In genomic region chr20:46022411-46023147, GRCh38 we compare ENCODE assay signal across 9 cellular contexts. TPM values are rescaled to one million over a fixed set of nuclear protein-coding genes. Genes with fewer than 3 reads are reported as not detected.
DNase-seq lines count a peak whose midpoint lies in the region; ATAC-seq and TF ChIP-seq lines count a peak whose summit lies in the region.
"Had no signal": no experiment of that assay in that cellular context is flagged by ENCODE, and none has a peak within 500 bp of the region (broad histone marks: within the 10 kb centered on the region; RNA-seq: fewer than 3 reads in every experiment).

No MANE protein-coding gene starts in this region.

- intact Hi-C loops in left ventricle myocardium superior (cut with micrococcal nuclease) (no loop called here), gastrocnemius medialis (cut with DNase I; ENCODE audit: low total_unique reads) (loop anchor here (2.0 kb wide), 2 partner anchors 66 to 152 kb away; partner anchors contain the start of gene NCOA5)

- H3K9me3 ChIP-seq in gastrocnemius medialis = no peaks in the 10 kb centered on the region

- H3K4me3 Mint-ChIP-seq in activated naive CD8-positive, alpha-beta T cell treated with anti-CD3 and anti-CD28 coated beads for 36 hours = peak overlapping the region; percentile 78

- H3K36me3 ChIP-seq in gastrocnemius medialis = no peaks in the 10 kb centered on the region

- peak; percentile 65 to 88 (median 81) for TF ChIP-seq CTCF in gastrocnemius medialis (IDR thresholded peaks at IDR 0.05 in 4 of 5, conservative IDR thresholded peaks at IDR 0.05 in 1 of 5)

- ATAC-seq in left ventricle myocardium superior (peak; percentile 63), gastrocnemius medialis (peak in 1 of 2 donors; percentile 20), GM19463 (IDR thresholded peaks at IDR 0.05; ENCODE audit: unreplicated experiment) (no peak), GM18505 (IDR thresholded peaks at IDR 0.05; ENCODE audit: unreplicated experiment) (no peak)

- peaks cover 10% of the 10 kb centered on the region for H3K4me1 Mint-ChIP-seq in activated naive CD8-positive, alpha-beta T cell treated with anti-CD3 and anti-CD28 coated beads for 36 hours

- TF ChIP-seq EP300 in Ishikawa (IDR thresholded peaks at IDR 0.05; ENCODE audit: borderline replicate concordance) = no peak

- H3K27ac ChIP-seq in gastrocnemius medialis = no peak overlapping the region

- in situ Hi-C loops in gastrocnemius medialis (cut with MboI; ENCODE audit: low sequenced_read_pairs in 4 of 4) = no loop called here

- TF ChIP-seq POLR2A in gastrocnemius medialis (IDR thresholded peaks at IDR 0.05) = no peak
- TF ChIP-seq POLR2A in GM18505 (IDR thresholded peaks at IDR 0.05; ENCODE audit: borderline replicate concordance, extremely low read depth, insufficient read depth, insufficient read length) = no peak

- DNase-seq in COR-L47 (lab: John Stamatoyannopoulos, UW) (peak; percentile 66), SW480 (ENCODE audit: low spot score) (peak; percentile 56), left ventricle myocardium superior (peak; percentile 74), gastrocnemius medialis (no peak)
- peak; percentile 80 for DNase-seq in activated naive CD8-positive, alpha-beta T cell treated with anti-CD3 and anti-CD28 coated beads for 36 hours

- H3K9me3 Mint-ChIP-seq in activated naive CD8-positive, alpha-beta T cell treated with anti-CD3 and anti-CD28 coated beads for 36 hours = no peaks in the 10 kb centered on the region

- peak overlapping the region in 1 of 4 donors; percentile 49 for H3K4me3 ChIP-seq in gastrocnemius medialis

- H3K27ac Mint-ChIP-seq in activated naive CD8-positive, alpha-beta T cell treated with anti-CD3 and anti-CD28 coated beads for 36 hours = no peak overlapping the region

- H3K27me3 ChIP-seq in gastrocnemius medialis = peaks cover 63 to 78% (median 68%) of the 10 kb centered on the region in 3 donors

- TF ChIP-seq RAD21 in Ishikawa (IDR thresholded peaks at IDR 0.05; ENCODE audit: low read depth) = peak; percentile 74

- H3K36me3 Mint-ChIP-seq in activated naive CD8-positive, alpha-beta T cell treated with anti-CD3 and anti-CD28 coated beads for 36 hours = no peaks in the 10 kb centered on the region

- H3K4me1 ChIP-seq in gastrocnemius medialis = peaks cover 4 to 13% of the 10 kb centered on the region in 2 donors

- H3K27me3 Mint-ChIP-seq in activated naive CD8-positive, alpha-beta T cell treated with anti-CD3 and anti-CD28 coated beads for 36 hours = peaks cover 61% of the 10 kb centered on the region

TF ChIP-seq in Ishikawa, 13 proteins besides CTCF, POLR2A, EP300 and RAD21:
- TF ChIP-seq YY1 (IDR thresholded peaks at IDR 0.05; ENCODE audit: low read depth) (no peak), TEAD4 (IDR thresholded peaks at IDR 0.05) (no peak), MAX (IDR thresholded peaks at IDR 0.05) (no peak), NFIC (IDR thresholded peaks at IDR 0.05) (no peak), EGR1 (IDR thresholded peaks at IDR 0.05) (no peak), CEBPB (IDR thresholded peaks at IDR 0.05) (no peak), FOXM1 (IDR thresholded peaks at IDR 0.05; ENCODE audit: borderline replicate concordance, low read depth) (no peak), CREB1 (IDR thresholded peaks at IDR 0.05; ENCODE audit: low read depth) (no peak), ZBTB7A (IDR thresholded peaks at IDR 0.05; ENCODE audit: low read depth) (no peak), TAF1 (IDR thresholded peaks at IDR 0.05; ENCODE audit: low read depth) (no peak), TCF12 (IDR thresholded peaks at IDR 0.05; ENCODE audit: low read depth) (no peak)
- TF ChIP-seq, protein P1, sequence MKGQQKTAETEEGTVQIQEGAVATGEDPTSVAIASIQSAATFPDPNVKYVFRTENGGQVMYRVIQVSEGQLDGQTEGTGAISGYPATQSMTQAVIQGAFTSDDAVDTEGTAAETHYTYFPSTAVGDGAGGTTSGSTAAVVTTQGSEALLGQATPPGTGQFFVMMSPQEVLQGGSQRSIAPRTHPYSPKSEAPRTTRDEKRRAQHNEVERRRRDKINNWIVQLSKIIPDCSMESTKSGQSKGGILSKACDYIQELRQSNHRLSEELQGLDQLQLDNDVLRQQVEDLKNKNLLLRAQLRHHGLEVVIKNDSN (IDR thresholded peaks at IDR 0.05) = no peak
TF ChIP-seq in Ishikawa: peak in this region for 0.

RNA-seq across cellular contexts. Expression of gene SLC12A5, which starts 6.4 kb away (rescaled TPM):
- under 1 TPM; 0.26 to 0.52 TPM for total RNA-seq in activated naive CD8-positive, alpha-beta T cell treated with anti-CD3 and anti-CD28 coated beads for 36 hours
- 1.3 TPM for total RNA-seq in left ventricle myocardium superior
- total RNA-seq in gastrocnemius medialis = not detected

RNA-seq across cellular contexts. Expression of gene MMP9, which starts 13.9 kb away (rescaled TPM):
- under 1 TPM in 1 of 2 experiments, not detected in 1; 0.08 TPM for total RNA-seq in activated naive CD8-positive, alpha-beta T cell treated with anti-CD3 and anti-CD28 coated beads for 36 hours
- 0.64 TPM for total RNA-seq in left ventricle myocardium superior
- 1 to 10 TPM in 1 of 4 donors, under 1 TPM in 3; 0.51 to 1.4 (median 0.67) TPM for total RNA-seq in gastrocnemius medialis
- total RNA-seq: T-helper 2 cell treated with Interferon-gamma antibody and Interleukin-4, amounts not matched to agents 100 ng/mL and 5 ng/mL, for 36 hours had no signal

RNA-seq across cellular contexts. Expression of gene ZNF335, which starts 50.6 kb away (rescaled TPM):
- total RNA-seq in activated naive CD8-positive, alpha-beta T cell treated with anti-CD3 and anti-CD28 coated beads for 36 hours = 10 to 100 TPM; 28.0 to 29.0 TPM
- total RNA-seq in left ventricle myocardium superior (10.0 TPM), gastrocnemius medialis (10 to 100 TPM in 3 of 4 donors, 1 to 10 TPM in 1; 8.3 to 19.1 (median 12.7) TPM)

Comparison
In these comparisons a context has a peak if more than half of its experiments do, and no peak if none do; other contexts are left out.
1. DNase-seq: peak in COR-L47 (single experiment), SW480 (single experiment), activated naive CD8-positive, alpha-beta T cell treated with anti-CD3 and anti-CD28 coated beads for 36 hours (single experiment) and left ventricle myocardium superior (single experiment); none in gastrocnemius medialis (0 of 2).